6 cellular contexts compared by ENCODE assay signal in genomic region chrX:45455732-45456131, GRCh38.
DNase-seq lines count a peak whose midpoint lies in the region; ATAC-seq, FAIRE-seq and TF ChIP-seq lines count a peak whose summit lies in the region.
"Not testable (repeated sequence)": the region's sequence is repeated elsewhere in the genome, so short reads cannot be mapped to it uniquely, and the experiment has no call there.

No MANE protein-coding gene starts in this region.

- peaks cover 26% of the 10 kb centered on the region; the same call in 1 of the 2 replicates for H3K4me1 ChIP-seq in GM23338 (ENCODE audit: insufficient read depth)
- peaks cover 35% of the 10 kb centered on the region for H3K4me1 ChIP-seq in HUES48 (ENCODE audit: control insufficient read depth, insufficient read depth, low read length)
- H3K4me1 ChIP-seq in HUES64 (ENCODE audit: insufficient read depth, low read length) = peaks cover 13% of the 10 kb centered on the region; the same call in 1 of the 2 replicates
- H3K4me1 ChIP-seq in endodermal cell (ENCODE audit: control insufficient read depth, insufficient read depth, low read length); kidney (ENCODE audit: control insufficient read depth in 1 of 2, insufficient read depth in 1 of 2, low read depth in 1 of 2, low read length in 2 of 2): not testable (repeated sequence)

- H3K4me2 ChIP-seq in GM23338 = peak overlapping the region; percentile 49; the same call in 1 of the 2 replicates

- 35% methylated on average over 5 of the region's 5 CpGs for WGBS in HUES64
- 71% methylated on average over 5 of the region's 5 CpGs; no CpG with 5 or more reads in 1 of the 2 experiments for WGBS in endodermal cell (ENCODE audit: insufficient coverage in 1 of 2, insufficient read length in 1 of 2), 2 experiments

- not testable (repeated sequence) for H3F3A ChIP-seq in GM23338 (replicated peaks; ENCODE audit: low read depth)

- not testable (repeated sequence) for H3K4me3 Mint-ChIP-seq in GM23338; chondrocyte (ENCODE audit: unreplicated experiment); endodermal cell

- H3K27ac ChIP-seq in GM23338 (ENCODE audit: low read depth) (0 out of 2 replicates have a peak overlapping the region, but pooled peaks have one; percentile 42), HUES48 (ENCODE audit: low read depth, low read length) (peak overlapping the region; percentile 85), HUES64 (ENCODE audit: low read depth, low read length) (peak overlapping the region; percentile 90; the same call in 1 of the 2 replicates)
- not testable (repeated sequence) for H3K27ac ChIP-seq in endodermal cell (ENCODE audit: low read depth, low read length); kidney (ENCODE audit: low read depth in 2 of 2, low read length in 2 of 2)

- TF ChIP-seq CTCF in GM23338 (conservative IDR thresholded peaks at IDR 0.05; ENCODE audit: low read depth in 2 of 2); chondrocyte (IDR thresholded peaks at IDR 0.05); endodermal cell (conservative IDR thresholded peaks at IDR 0.05); kidney (IDR thresholded peaks at IDR 0.05; ENCODE audit: borderline replicate concordance, extremely low read depth, insufficient read depth): not testable (repeated sequence)

- H3K9me2 ChIP-seq in GM23338 (ENCODE audit: insufficient read depth) = not testable (repeated sequence)

- not testable (repeated sequence) for H3K27me3 Mint-ChIP-seq in GM23338 (ENCODE audit: insufficient read depth, low read depth, poor library complexity); chondrocyte (ENCODE audit: low read depth); endodermal cell (ENCODE audit: insufficient read depth)

- H2AFZ ChIP-seq in GM23338 = peak overlapping the region; percentile 63; the same call in 1 of the 2 replicates

- H3K4me3 ChIP-seq in GM23338 (peak overlapping the region; percentile 30; the same call in 1 of the 2 replicates), HUES48 (ENCODE audit: low read depth, low read length) (peak overlapping the region; percentile 34; the same call in 1 of the 2 replicates)
- not testable (repeated sequence) for H3K4me3 ChIP-seq in HUES64 (ENCODE audit: low read length); endodermal cell (ENCODE audit: low read length); kidney (ENCODE audit: low read length in 2 of 2)

- ATAC-seq in GM23338 = peak; percentile 73

- not testable (repeated sequence) for FAIRE-seq in kidney (lab: Jason Lieb, UNC)

- H3K27ac Mint-ChIP-seq in GM23338; chondrocyte (ENCODE audit: unreplicated experiment); endodermal cell: not testable (repeated sequence)

- intact Hi-C loops in kidney (cut with DNase I) = not testable (repeated sequence)

- H3K9ac ChIP-seq in HUES48 (ENCODE audit: low read depth, low read length); HUES64 (ENCODE audit: low read depth, low read length); endodermal cell (ENCODE audit: extremely low read depth, low read length, poor library complexity, severe bottlenecking); kidney (ENCODE audit: low read length in 2 of 2): not testable (repeated sequence)

- not testable (repeated sequence) for H3K79me2 ChIP-seq in GM23338 (replicated peaks; ENCODE audit: insufficient read depth)

- not testable (repeated sequence) for H3K36me3 Mint-ChIP-seq in GM23338 (ENCODE audit: low read depth); chondrocyte (ENCODE audit: low read depth); endodermal cell (ENCODE audit: low read depth)

- H3K4me1 Mint-ChIP-seq in GM23338 = peaks cover 29% of the 10 kb centered on the region
- not testable (repeated sequence) for H3K4me1 Mint-ChIP-seq in chondrocyte (ENCODE audit: low read depth)
- H3K4me1 Mint-ChIP-seq in endodermal cell = peaks cover 20% of the 10 kb centered on the region

- not testable (repeated sequence) for H3K36me3 ChIP-seq in GM23338 (ENCODE audit: insufficient read depth); HUES48 (ENCODE audit: control insufficient read depth, insufficient read depth, low read length); HUES64 (ENCODE audit: insufficient read depth, low read length); endodermal cell (ENCODE audit: control insufficient read depth, insufficient read depth, low read length); kidney (ENCODE audit: control insufficient read depth in 1 of 2, insufficient read depth in 2 of 2, low read length in 2 of 2)

- not testable (repeated sequence) for H3K27me3 ChIP-seq in GM23338 (ENCODE audit: insufficient read depth); HUES48 (ENCODE audit: control insufficient read depth, insufficient read depth, low read length); HUES64 (ENCODE audit: insufficient read depth, low read length); endodermal cell (ENCODE audit: control insufficient read depth, insufficient read depth, low read length, poor library complexity, severe bottlenecking)

- not testable (repeated sequence) for H4K20me1 ChIP-seq in GM23338 (replicated peaks; ENCODE audit: insufficient read depth)

- peaks cover 14% of the 10 kb centered on the region; the same call in 2 of the 3 replicates for H3K9me3 Mint-ChIP-seq in GM23338
- peaks cover 27% of the 10 kb centered on the region for H3K9me3 Mint-ChIP-seq in chondrocyte (ENCODE audit: low read depth)
- H3K9me3 Mint-ChIP-seq in endodermal cell = peaks cover 68% of the 10 kb centered on the region

- H3K9me3 ChIP-seq in HUES48 (ENCODE audit: control insufficient read depth, insufficient read depth, low read length); HUES64 (ENCODE audit: insufficient read depth, low read depth, low read length); endodermal cell (ENCODE audit: control insufficient read depth, low read length); kidney (ENCODE audit: control insufficient read depth in 1 of 2, low read length in 2 of 2): not testable (repeated sequence)

- DNase-seq in GM23338 (ENCODE audit: low spot score) (peak; percentile 24), chondrocyte (ENCODE audit: low spot score) (peak; percentile 36), endodermal cell (peak; percentile 65), kidney (peak; percentile 26)
